ENCODE assay signal across 1 cellular context in genomic region chr6:95581073-95581472, GRCh38.
TF ChIP-seq lines count a peak whose summit lies in the region.

No MANE protein-coding gene starts in this region.

TF ChIP-seq in HEK293, 187 proteins besides CTCF, POLR2A, EP300 and RAD21 (continued from another document):
- no peak for TF ChIP-seq ZBTB11 (tag by site-specific recombination; conservative IDR thresholded peaks at IDR 0.05; ENCODE audit: low read depth)
- no peak for TF ChIP-seq PRDM4 (tag by site-specific recombination; IDR thresholded peaks at IDR 0.05)
- TF ChIP-seq, protein P1, sequence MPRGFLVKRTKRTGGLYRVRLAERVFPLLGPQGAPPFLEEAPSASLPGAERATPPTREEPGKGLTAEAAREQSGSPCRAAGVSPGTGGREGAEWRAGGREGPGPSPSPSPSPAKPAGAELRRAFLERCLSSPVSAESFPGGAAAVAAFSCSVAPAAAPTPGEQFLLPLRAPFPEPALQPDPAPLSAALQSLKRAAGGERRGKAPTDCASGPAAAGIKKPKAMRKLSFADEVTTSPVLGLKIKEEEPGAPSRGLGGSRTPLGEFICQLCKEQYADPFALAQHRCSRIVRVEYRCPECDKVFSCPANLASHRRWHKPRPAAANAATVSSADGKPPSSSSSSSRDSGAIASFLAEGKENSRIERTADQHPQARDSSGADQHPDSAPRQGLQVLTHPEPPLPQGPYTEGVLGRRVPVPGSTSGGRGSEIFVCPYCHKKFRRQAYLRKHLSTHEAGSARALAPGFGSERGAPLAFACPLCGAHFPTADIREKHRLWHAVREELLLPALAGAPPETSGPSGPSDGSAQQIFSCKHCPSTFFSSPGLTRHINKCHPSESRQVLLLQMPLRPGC (tag by site-specific recombination; IDR thresholded peaks at IDR 0.05), result peak; percentile 57; the same call in 1 of the 2 replicates
- TF ChIP-seq, protein P2, sequence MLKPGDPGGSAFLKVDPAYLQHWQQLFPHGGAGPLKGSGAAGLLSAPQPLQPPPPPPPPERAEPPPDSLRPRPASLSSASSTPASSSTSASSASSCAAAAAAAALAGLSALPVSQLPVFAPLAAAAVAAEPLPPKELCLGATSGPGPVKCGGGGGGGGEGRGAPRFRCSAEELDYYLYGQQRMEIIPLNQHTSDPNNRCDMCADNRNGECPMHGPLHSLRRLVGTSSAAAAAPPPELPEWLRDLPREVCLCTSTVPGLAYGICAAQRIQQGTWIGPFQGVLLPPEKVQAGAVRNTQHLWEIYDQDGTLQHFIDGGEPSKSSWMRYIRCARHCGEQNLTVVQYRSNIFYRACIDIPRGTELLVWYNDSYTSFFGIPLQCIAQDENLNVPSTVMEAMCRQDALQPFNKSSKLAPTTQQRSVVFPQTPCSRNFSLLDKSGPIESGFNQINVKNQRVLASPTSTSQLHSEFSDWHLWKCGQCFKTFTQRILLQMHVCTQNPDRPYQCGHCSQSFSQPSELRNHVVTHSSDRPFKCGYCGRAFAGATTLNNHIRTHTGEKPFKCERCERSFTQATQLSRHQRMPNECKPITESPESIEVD (tag by site-specific recombination; IDR thresholded peaks at IDR 0.05), result peak; percentile 55; the same call in 1 of the 2 replicates
- peak; percentile 70 for TF ChIP-seq ZNF843 (tag by site-specific recombination; IDR thresholded peaks at IDR 0.05)
- TF ChIP-seq KLF8 (tag by site-specific recombination; IDR thresholded peaks at IDR 0.05), result peak; percentile 35
- TF ChIP-seq ZNF23 (tag by site-specific recombination; IDR thresholded peaks at IDR 0.05; ENCODE audit: borderline replicate concordance), result no peak
- no peak for TF ChIP-seq ZNF37A (tag by site-specific recombination; IDR thresholded peaks at IDR 0.05)
